In the genomic region with DNA sequence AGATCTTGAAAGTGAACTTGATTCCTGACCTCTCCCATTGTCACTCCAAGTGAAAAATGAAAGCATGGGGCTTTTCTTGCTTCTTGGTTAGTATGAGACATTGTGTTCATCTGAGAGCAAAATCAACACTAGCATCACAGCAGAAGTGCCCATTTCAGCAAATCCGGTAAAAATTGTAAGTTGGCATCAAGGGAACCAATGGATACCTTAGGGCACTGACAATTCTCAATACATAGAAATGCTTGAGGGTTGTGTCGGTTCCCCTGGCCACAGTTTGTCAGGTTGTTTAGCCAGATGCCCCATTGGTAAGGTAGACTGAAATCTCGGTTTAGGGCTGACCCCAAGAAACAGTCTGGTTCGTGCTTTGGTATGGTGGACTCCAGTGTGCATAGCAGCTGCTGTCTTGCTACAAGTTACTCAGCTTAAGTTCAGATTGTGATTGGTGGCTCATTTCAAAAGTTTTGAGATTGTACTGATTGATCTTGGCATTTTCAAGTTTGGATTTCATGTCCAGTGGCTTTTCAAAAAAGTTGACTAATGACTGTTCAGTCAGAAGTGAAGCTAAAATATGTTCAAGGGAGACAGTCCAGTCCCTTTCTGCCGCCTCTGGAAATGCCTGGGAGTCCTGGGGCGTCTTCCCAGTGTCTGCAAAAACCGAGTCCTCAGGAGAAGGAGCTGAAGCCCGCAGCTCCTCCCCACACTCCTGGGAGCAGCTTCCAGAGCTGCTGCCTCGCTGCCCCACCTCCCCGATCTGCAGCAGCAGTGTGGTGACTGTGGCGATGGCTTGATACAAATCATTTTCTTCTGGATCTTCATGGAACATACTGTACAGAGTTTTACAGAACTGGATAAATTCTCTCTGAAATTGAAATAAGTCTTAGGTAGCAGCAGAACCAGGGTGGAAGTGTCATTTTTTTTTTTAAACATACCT, we compare ENCODE assay signal across 13 cellular contexts. TPM values are rescaled to one million over a fixed set of nuclear protein-coding genes. Genes with fewer than 3 reads are reported as not detected.
DNase-seq lines count a peak whose midpoint lies in the region; ATAC-seq, FAIRE-seq and TF ChIP-seq lines count a peak whose summit lies in the region.
"Had no signal": no experiment of that assay in that cellular context is flagged by ENCODE, and none has a peak within 500 bp of the region (broad histone marks: within the 10 kb centered on the region; RNA-seq: fewer than 3 reads in every experiment).

No MANE protein-coding gene starts in this region.

- no peaks in the 10 kb centered on the region for H3K27me3 ChIP-seq in BLaER1 treated with 17β-estradiol and CSF1 and Interleukin-3, amounts not matched to agents 10 nM and 100 nM
- H3K27me3 ChIP-seq: uterus had no signal

- no peak for TF ChIP-seq CTCF in fibroblast of mammary gland (conservative IDR thresholded peaks at IDR 0.05; ENCODE audit: control insufficient read depth, insufficient read depth, low read depth, low read length)

- no peak for FAIRE-seq in GM12891 (lab: Jason Lieb, UNC)
- FAIRE-seq: bronchial epithelial cell had no signal

- peaks cover 79 to 100% (median 89%) of the 10 kb centered on the region in 11 experiments for H3K36me3 ChIP-seq in BLaER1 treated with 17β-estradiol and CSF1 and Interleukin-3, amounts not matched to agents 10 nM and 100 nM
- H3K36me3 ChIP-seq: uterus had no signal

- H3K27ac ChIP-seq in BLaER1 treated with 17β-estradiol and CSF1 and Interleukin-3, amounts not matched to agents 10 nM and 100 nM: peak overlapping the region in 2 of 11 experiments; percentile 13 to 19; a peak in 1 of 22 replicates
- H3K27ac ChIP-seq: uterus had no signal

- peak; percentile 75 for TF ChIP-seq POLR2A in GM12891 (IDR thresholded peaks at IDR 0.05; ENCODE audit: low read depth, low read length)

- H3K9ac ChIP-seq in BLaER1 treated with 17β-estradiol and CSF1 and Interleukin-3, amounts not matched to agents 10 nM and 100 nM: peak overlapping the region in 8 of 11 experiments; percentile 3 to 58 (median 18); a peak in 5 of 22 replicates

- H3K4me1 ChIP-seq in BLaER1 treated with 17β-estradiol and CSF1 and Interleukin-3, amounts not matched to agents 10 nM and 100 nM: peaks cover 34 to 57% (median 47%) of the 10 kb centered on the region in 10 experiments
- H3K4me1 ChIP-seq: uterus had no signal

- DNase-seq in GM12891 (ENCODE audit: insufficient read length, low spot score) (no peak), fibroblast of mammary gland (ENCODE audit: low read depth) (peak; percentile 19), SKM-1 (lab: John Stamatoyannopoulos, UW; ENCODE audit: unreplicated experiment) (no peak), NCI-H2227 (lab: John Stamatoyannopoulos, UW; ENCODE audit: unreplicated experiment) (no peak)
- no peak for DNase-seq in stimulated activated naive CD4-positive, alpha-beta T cell treated with Interleukin-2 at 50 U/mL for 16 hours (lab: John Stamatoyannopoulos, UW)
- DNase-seq: DMS79, NCI-H1417 treated with DMSO at 0.1 percent for 48 hours, retina, uterus had no signal

- H3K4me2 ChIP-seq in BLaER1 treated with 17β-estradiol and CSF1 and Interleukin-3, amounts not matched to agents 10 nM and 100 nM: peak overlapping the region in 4 of 11 experiments; percentile 1 to 97 (median 13); a peak in 4 of 22 replicates

- ATAC-seq in SK-N-SH treated with all-trans-retinoic acid at 6 μM for 48 hours (peak; percentile 6; the same call in 1 of the 3 replicates), HG02852 (IDR thresholded peaks at IDR 0.05; ENCODE audit: unreplicated experiment) (no peak)

- no peaks in the 10 kb centered on the region for H3K9me3 ChIP-seq in BLaER1 treated with 17β-estradiol and CSF1 and Interleukin-3, amounts not matched to agents 10 nM and 100 nM (replicated peaks in 1 of 11)
- H3K9me3 ChIP-seq: uterus had no signal

- no peak overlapping the region for H3K4me3 ChIP-seq in BLaER1 treated with 17β-estradiol and CSF1 and Interleukin-3, amounts not matched to agents 10 nM and 100 nM
- no peak overlapping the region for H3K4me3 ChIP-seq in fibroblast of mammary gland (ENCODE audit: control insufficient read depth, low read depth, low read length)
- H3K4me3 ChIP-seq: uterus had no signal

- H4K20me1 ChIP-seq in BLaER1 treated with 17β-estradiol and CSF1 and Interleukin-3, amounts not matched to agents 10 nM and 100 nM: peaks cover 78 to 100% (median 98%) of the 10 kb centered on the region in 11 experiments

TF ChIP-seq in GM12891, 5 proteins besides CTCF, POLR2A, EP300 and RAD21:
- TF ChIP-seq SPI1 (IDR thresholded peaks at IDR 0.05; ENCODE audit: low read depth, low read length): no peak
- no peak for TF ChIP-seq PAX5 (IDR thresholded peaks at IDR 0.05; ENCODE audit: insufficient read depth, low read length, severe bottlenecking)
- no peak for TF ChIP-seq POU2F2 (IDR thresholded peaks at IDR 0.05; ENCODE audit: low read depth, low read length)
- TF ChIP-seq POLR2AphosphoS5 (IDR thresholded peaks at IDR 0.05; ENCODE audit: low read depth, low read length): peak; percentile 83
TF ChIP-seq in GM12891: peak in this region for 1.

TF ChIP-seq in SK-N-SH treated with all-trans-retinoic acid at 6 μM for 48 hours, 23 proteins besides CTCF, POLR2A, EP300 and RAD21:
- TF ChIP-seq, protein P1, sequence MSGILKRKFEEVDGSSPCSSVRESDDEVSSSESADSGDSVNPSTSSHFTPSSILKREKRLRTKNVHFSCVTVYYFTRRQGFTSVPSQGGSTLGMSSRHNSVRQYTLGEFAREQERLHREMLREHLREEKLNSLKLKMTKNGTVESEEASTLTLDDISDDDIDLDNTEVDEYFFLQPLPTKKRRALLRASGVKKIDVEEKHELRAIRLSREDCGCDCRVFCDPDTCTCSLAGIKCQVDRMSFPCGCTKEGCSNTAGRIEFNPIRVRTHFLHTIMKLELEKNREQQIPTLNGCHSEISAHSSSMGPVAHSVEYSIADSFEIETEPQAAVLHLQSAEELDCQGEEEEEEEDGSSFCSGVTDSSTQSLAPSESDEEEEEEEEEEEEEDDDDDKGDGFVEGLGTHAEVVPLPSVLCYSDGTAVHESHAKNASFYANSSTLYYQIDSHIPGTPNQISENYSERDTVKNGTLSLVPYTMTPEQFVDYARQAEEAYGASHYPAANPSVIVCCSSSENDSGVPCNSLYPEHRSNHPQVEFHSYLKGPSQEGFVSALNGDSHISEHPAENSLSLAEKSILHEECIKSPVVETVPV (CRISPR knock-in tag; IDR thresholded peaks at IDR 0.05): no peak
- 0 out of 2 replicates have a peak, but pooled peaks have one; percentile 2 for TF ChIP-seq GLIS3 (CRISPR knock-in tag; IDR thresholded peaks at IDR 0.05)
- TF ChIP-seq, protein P2, sequence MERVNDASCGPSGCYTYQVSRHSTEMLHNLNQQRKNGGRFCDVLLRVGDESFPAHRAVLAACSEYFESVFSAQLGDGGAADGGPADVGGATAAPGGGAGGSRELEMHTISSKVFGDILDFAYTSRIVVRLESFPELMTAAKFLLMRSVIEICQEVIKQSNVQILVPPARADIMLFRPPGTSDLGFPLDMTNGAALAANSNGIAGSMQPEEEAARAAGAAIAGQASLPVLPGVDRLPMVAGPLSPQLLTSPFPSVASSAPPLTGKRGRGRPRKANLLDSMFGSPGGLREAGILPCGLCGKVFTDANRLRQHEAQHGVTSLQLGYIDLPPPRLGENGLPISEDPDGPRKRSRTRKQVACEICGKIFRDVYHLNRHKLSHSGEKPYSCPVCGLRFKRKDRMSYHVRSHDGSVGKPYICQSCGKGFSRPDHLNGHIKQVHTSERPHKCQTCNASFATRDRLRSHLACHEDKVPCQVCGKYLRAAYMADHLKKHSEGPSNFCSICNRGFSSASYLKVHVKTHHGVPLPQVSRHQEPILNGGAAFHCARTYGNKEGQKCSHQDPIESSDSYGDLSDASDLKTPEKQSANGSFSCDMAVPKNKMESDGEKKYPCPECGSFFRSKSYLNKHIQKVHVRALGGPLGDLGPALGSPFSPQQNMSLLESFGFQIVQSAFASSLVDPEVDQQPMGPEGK (CRISPR knock-in tag; IDR thresholded peaks at IDR 0.05; ENCODE audit: borderline replicate concordance): peak; percentile 34; the same call in 1 of the 2 replicates

RNA-seq across cellular contexts. Expression of a gene that starts 5.6 kb away (rescaled TPM):
- 10,164 TPM for polyA plus RNA-seq in GM12891 (2012; ENCODE audit: low read depth, missing spikeins)
